Comparison of ENCODE assay signal across 26 cellular contexts in the genomic region with DNA sequence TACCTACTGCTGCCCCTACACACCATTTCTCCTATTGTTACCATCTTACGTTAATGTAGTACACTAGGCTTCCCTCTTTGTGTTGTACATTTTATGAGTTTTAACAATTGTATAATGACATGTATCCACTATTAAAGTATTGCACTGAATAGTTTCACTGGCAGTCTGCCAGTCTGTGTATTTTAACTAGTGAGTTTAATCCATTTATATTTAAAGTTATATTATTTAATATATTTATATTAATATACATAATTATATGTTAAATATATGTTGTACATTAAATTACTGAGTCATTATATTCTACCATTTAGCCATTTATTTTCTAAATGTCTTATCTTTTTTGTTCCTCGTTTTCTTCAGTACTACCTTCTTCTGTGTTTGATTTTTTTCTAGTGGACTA.
"Had no signal": no experiment of that assay in that cellular context is flagged by ENCODE, and none has a peak within 500 bp of the region (broad histone marks: within the 10 kb centered on the region; RNA-seq: fewer than 3 reads in every experiment).

No MANE protein-coding gene starts in this region.

- H3K4me3 ChIP-seq: left lung, lower lobe of right lung, psoas muscle, right lobe of liver, stomach, testis, thyroid gland, transverse colon, upper lobe of left lung, vagina had no signal

- H3K36me3 ChIP-seq: left lung, lower lobe of right lung, right lobe of liver, stomach, thyroid gland, transverse colon, upper lobe of left lung, vagina had no signal

- H3K27me3 Mint-ChIP-seq: naive thymus-derived CD8-positive, alpha-beta T cell; stimulated activated naive B cell treated with anti-CD40 and anti-IgM and Interleukin-4, amounts not matched to agents 10 μg/mL and 1 μg/mL and 100 μg/mL, for 72 hours had no signal

- H3K9me3 Mint-ChIP-seq: neural crest cell had no signal

- H3K27ac Mint-ChIP-seq: naive thymus-derived CD8-positive, alpha-beta T cell; nephron; stimulated activated naive B cell treated with anti-CD40 and anti-IgM and Interleukin-4, amounts not matched to agents 10 μg/mL and 1 μg/mL and 100 μg/mL, for 72 hours had no signal

- ATAC-seq: left colon; left lung; lower lobe of right lung; naive thymus-derived CD8-positive, alpha-beta T cell; psoas muscle; right lobe of liver; stimulated activated naive B cell treated with anti-CD40 and anti-IgM and Interleukin-4, amounts not matched to agents 10 μg/mL and 1 μg/mL and 100 μg/mL, for 72 hours; stimulated activated naive CD8-positive, alpha-beta T cell treated with anti-CD3 and anti-CD28 coated beads, Interleukin-15, Interleukin-2, amounts not matched to agents 100 U/mL and 50 U/mL, for 24 hours had no signal

- H3K36me3 Mint-ChIP-seq: stimulated activated naive B cell treated with anti-CD40 and anti-IgM and Interleukin-4, amounts not matched to agents 10 μg/mL and 1 μg/mL and 100 μg/mL, for 72 hours had no signal

- H3K27ac ChIP-seq: left lung, lower lobe of right lung, parathyroid adenoma, psoas muscle, right lobe of liver, stomach, testis, thyroid gland, transverse colon, upper lobe of left lung, vagina had no signal

- H3K9me3 ChIP-seq: lower lobe of right lung, right lobe of liver, testis, thyroid gland had no signal

- H3K4me1 Mint-ChIP-seq: naive thymus-derived CD8-positive, alpha-beta T cell; nephron had no signal

- H3K4me1 ChIP-seq: left lung, lower lobe of right lung, parathyroid adenoma, psoas muscle, right lobe of liver, stomach, testis, transverse colon, upper lobe of left lung, vagina had no signal

- FAIRE-seq: keratinocyte had no signal

- DNase-seq: hippocampal formation; left colon; left lung; lower lobe of right lung; mammary epithelial cell; mesenchymal stem cell; naive thymus-derived CD8-positive, alpha-beta T cell; nucleus accumbens; psoas muscle; right lobe of liver; stimulated activated CD4-positive, alpha-beta T cell treated with anti-CD3 and anti-CD28 coated beads, Interleukin-12 subunit alpha, Interleukin-12 subunit beta, amount 100 ng/mL, for 4 hours; stimulated activated CD4-positive, alpha-beta T cell treated with anti-CD3 and anti-CD28 coated beads, Interleukin-15, amount 100 ng/mL, for 24 hours; stimulated activated CD4-positive, alpha-beta T cell treated with anti-CD3 and anti-CD28 coated beads, Interleukin-2, amount 100 ng/mL, for 24 hours; stimulated activated CD4-positive, alpha-beta T cell treated with anti-CD3 and anti-CD28 coated beads, Interleukin-4, amount 100 ng/mL, for 1 hour; stimulated activated naive B cell treated with anti-CD40 and anti-IgM and Interleukin-4, amounts not matched to agents 10 μg/mL and 1 μg/mL and 100 μg/mL, for 72 hours; stimulated activated naive CD8-positive, alpha-beta T cell treated with anti-CD3 and anti-CD28 coated beads, Interleukin-15, Interleukin-2, amounts not matched to agents 100 U/mL and 50 U/mL, for 24 hours; stomach; testis; thyroid gland; transverse colon; upper lobe of left lung had no signal

- H3K27me3 ChIP-seq: left lung, right lobe of liver, stomach, testis, thyroid gland, transverse colon, upper lobe of left lung, vagina had no signal

- H3K4me3 Mint-ChIP-seq: naive thymus-derived CD8-positive, alpha-beta T cell; nephron; neural crest cell; stimulated activated naive B cell treated with anti-CD40 and anti-IgM and Interleukin-4, amounts not matched to agents 10 μg/mL and 1 μg/mL and 100 μg/mL, for 72 hours had no signal
